Comparison of ENCODE assay signal across 11 cellular contexts in genomic region chr4:139658185-139658584, GRCh38. TPM values are rescaled to one million over a fixed set of nuclear protein-coding genes. Genes with fewer than 3 reads are reported as not detected.
DNase-seq lines count a peak whose midpoint lies in the region; ATAC-seq and TF ChIP-seq lines count a peak whose summit lies in the region.
"Had no signal": no experiment of that assay in that cellular context is flagged by ENCODE, and none has a peak within 500 bp of the region (broad histone marks: within the 10 kb centered on the region; RNA-seq: fewer than 3 reads in every experiment).

No MANE protein-coding gene starts in this region.

- TF ChIP-seq CTCF in gastrocnemius medialis (IDR thresholded peaks at IDR 0.05 in 4 of 5, conservative IDR thresholded peaks at IDR 0.05 in 1 of 5) (no peak), foreskin fibroblast (IDR thresholded peaks at IDR 0.05; ENCODE audit: low read depth, low read length) (no peak)

- in situ Hi-C loops in gastrocnemius medialis (cut with MboI; ENCODE audit: low sequenced_read_pairs in 4 of 4), result loop anchor here in 3 of 4 donors (10.0 to 25.0 kb wide), 3 partner anchors 163 to 633 kb away; no protein-coding TSS in a partner anchor

- no peak for TF ChIP-seq POLR2A in gastrocnemius medialis (IDR thresholded peaks at IDR 0.05)

- H3K27me3 Mint-ChIP-seq in T-cell, result peaks cover 3 to 8% of the 10 kb centered on the region in 2 donors
- H3K27me3 Mint-ChIP-seq in dendritic cell treated with granulocyte-macrophage colony-stimulating factor and Interleukin-4, amounts not matched to agents 40 ng/mL and 50 ng/mL, for 4 days, result peaks cover 5% of the 10 kb centered on the region

- peaks cover 9 to 15% of the 10 kb centered on the region in 2 donors for H3K4me1 ChIP-seq in gastrocnemius medialis

- DNase-seq in NK-92 treated with Interleukin-12 subunit alpha and Interleukin-12 subunit beta, amount 100 ng/mL, for 24 hours (lab: John Stamatoyannopoulos, UW), result peak; percentile 19
- no peak for DNase-seq in NK-92 (lab: John Stamatoyannopoulos, UW; ENCODE audit: unreplicated experiment)
- peak in 2 of 34 experiments; percentile 21 to 23 for DNase-seq in T-cell
- DNase-seq in gastrocnemius medialis, result no peak
- DNase-seq in foreskin fibroblast, result no peak
- no peak for DNase-seq in Ammon's horn (ENCODE audit: low spot score)
- DNase-seq: NCI-H446 treated with DMSO at 0.1 percent for 48 hours had no signal

- H3K27ac ChIP-seq in gastrocnemius medialis, result peak overlapping the region in 3 of 4 donors; percentile 12 to 58 (median 44)
- H3K27ac ChIP-seq: 22Rv1 had no signal

- H3K4me3 Mint-ChIP-seq in T-cell, result peak overlapping the region; percentile 18 to 69 (median 26)
- H3K4me3 Mint-ChIP-seq in dendritic cell treated with granulocyte-macrophage colony-stimulating factor and Interleukin-4, amounts not matched to agents 40 ng/mL and 50 ng/mL, for 4 days, result no peak overlapping the region

- H3K4me1 Mint-ChIP-seq in T-cell, result peaks cover 22 to 25% (median 23%) of the 10 kb centered on the region in 3 donors
- peaks cover 30% of the 10 kb centered on the region for H3K4me1 Mint-ChIP-seq in dendritic cell treated with granulocyte-macrophage colony-stimulating factor and Interleukin-4, amounts not matched to agents 40 ng/mL and 50 ng/mL, for 4 days (ENCODE audit: low read depth)

- intact Hi-C loops in dendritic cell treated with granulocyte-macrophage colony-stimulating factor and Interleukin-4, amounts not matched to agents 40 ng/mL and 50 ng/mL, for 4 days (cut with micrococcal nuclease), result no loop called here
- intact Hi-C loops in gastrocnemius medialis (cut with DNase I; ENCODE audit: low total_unique reads), result loop anchor here (5.0 kb wide), 1 partner anchor 594 kb away; no protein-coding TSS in a partner anchor

- no peaks in the 10 kb centered on the region for H3K9me3 Mint-ChIP-seq in T-cell
- no peaks in the 10 kb centered on the region for H3K9me3 Mint-ChIP-seq in dendritic cell treated with granulocyte-macrophage colony-stimulating factor and Interleukin-4, amounts not matched to agents 40 ng/mL and 50 ng/mL, for 4 days

- no peaks in the 10 kb centered on the region for H3K27me3 ChIP-seq in gastrocnemius medialis

- H3K27ac Mint-ChIP-seq in T-cell, result peak overlapping the region; percentile 95 to 98
- H3K27ac Mint-ChIP-seq in dendritic cell treated with granulocyte-macrophage colony-stimulating factor and Interleukin-4, amounts not matched to agents 40 ng/mL and 50 ng/mL, for 4 days, result peak overlapping the region; percentile 13

- H3K36me3 ChIP-seq in gastrocnemius medialis, result no peaks in the 10 kb centered on the region

- POLR2A ChIA-PET in T-cell (lab: Charles Lee), result interaction anchor here (0.7 to 1.3 kb wide), 3 partner anchors 52 to 137 kb away, joined by 3 to 4 read pairs (median 4); no protein-coding TSS in a partner anchor

- ATAC-seq in T-cell (replicated peaks in 1 of 4) (peak in 2 of 4 experiments; percentile 18 to 26), gastrocnemius medialis (no peak), HG03457 (IDR thresholded peaks at IDR 0.05; ENCODE audit: unreplicated experiment) (no peak)
- ATAC-seq: K562 had no signal

- CTCF ChIA-PET in T-cell (lab: Charles Lee), result interaction anchor here (1.2 to 3.1 kb wide), 6 partner anchors 8 to 628 kb away, joined by 3 to 16 read pairs (median 4); partner anchors contain the start of gene MGST2 (in 1 of the 2)

- H3K9me3 ChIP-seq in gastrocnemius medialis, result no peaks in the 10 kb centered on the region

- H3K36me3 Mint-ChIP-seq in T-cell, result no peaks in the 10 kb centered on the region
- no peaks in the 10 kb centered on the region for H3K36me3 Mint-ChIP-seq in dendritic cell treated with granulocyte-macrophage colony-stimulating factor and Interleukin-4, amounts not matched to agents 40 ng/mL and 50 ng/mL, for 4 days (ENCODE audit: low read depth)

- H3K4me3 ChIP-seq in gastrocnemius medialis (no peak overlapping the region), foreskin fibroblast (ENCODE audit: low read depth in 1 of 2, low read length in 2 of 2) (no peak overlapping the region)
- H3K4me3 ChIP-seq: K562 had no signal

RNA-seq across cellular contexts. Expression of gene MGST2, which starts 7.4 kb away (rescaled TPM):
- 1 to 10 TPM; 1.9 to 6.2 (median 3.1) TPM for total RNA-seq in T-cell
- 10 to 100 TPM; 17.3 to 38.6 (median 30.9) TPM for total RNA-seq in gastrocnemius medialis
